ENCODE assay signal across 1 cellular context in the genomic region with DNA sequence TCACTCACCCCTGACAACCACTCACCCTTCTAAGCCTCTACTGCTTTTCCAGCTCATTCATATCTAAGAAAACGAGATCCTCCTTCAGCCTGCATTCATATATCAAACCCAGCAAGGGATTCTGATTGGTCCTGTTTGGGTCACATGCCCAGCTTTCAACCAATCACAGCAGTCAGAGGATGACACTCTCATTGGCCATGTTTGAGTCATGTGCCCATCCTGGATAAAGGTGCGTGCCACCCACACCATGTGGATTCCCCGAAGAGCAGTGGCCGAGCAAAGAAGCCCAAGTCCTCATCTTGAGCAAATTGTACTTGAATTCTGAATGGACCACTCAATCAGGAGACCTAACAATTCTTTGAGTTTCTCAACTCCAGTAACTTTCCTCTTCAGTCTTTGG.
TF ChIP-seq lines count a peak whose summit lies in the region.

No MANE protein-coding gene starts in this region.

TF ChIP-seq in K562, 482 proteins besides CTCF, POLR2A, EP300 and RAD21 (continued from another document):
- TF ChIP-seq ZNF586 (CRISPR knock-in tag; conservative IDR thresholded peaks at IDR 0.05) (no peak), L3MBTL2 (IDR thresholded peaks at IDR 0.05) (peak; percentile 82)
